1 cellular context compared by ENCODE assay signal in the genomic region with DNA sequence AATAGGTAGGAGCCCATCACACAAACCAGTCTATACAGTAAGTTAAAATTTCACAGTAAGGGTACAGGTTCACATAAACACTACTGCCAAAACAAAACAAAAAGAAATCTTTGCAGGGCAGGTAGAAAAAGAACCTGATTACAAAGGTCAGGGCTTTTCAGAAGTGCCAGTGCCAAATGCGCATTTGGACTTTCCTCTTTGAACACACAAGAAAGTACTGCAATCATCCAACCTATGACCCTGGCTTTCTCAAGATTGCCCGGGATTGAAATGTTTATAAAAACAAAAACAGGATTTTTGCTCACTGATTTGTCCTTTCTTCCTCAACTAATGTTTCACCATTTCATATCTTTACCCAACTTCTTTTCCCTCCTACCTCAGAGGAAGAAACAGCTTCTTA.
TF ChIP-seq lines count a peak whose summit lies in the region.

No MANE protein-coding gene starts in this region.

TF ChIP-seq in SK-N-SH, 30 proteins besides CTCF, POLR2A, EP300 and RAD21:
- TF ChIP-seq JUND (IDR thresholded peaks at IDR 0.05) (no peak), MAX (IDR thresholded peaks at IDR 0.05; ENCODE audit: low read depth) (no peak), MEF2A (IDR thresholded peaks at IDR 0.05; ENCODE audit: borderline replicate concordance, low read depth) (no peak), CHD2 (IDR thresholded peaks at IDR 0.05; ENCODE audit: low read length, partially characterized antibody) (no peak), FOXM1 (IDR thresholded peaks at IDR 0.05; ENCODE audit: low read depth) (no peak), GABPA (IDR thresholded peaks at IDR 0.05; ENCODE audit: low read depth) (no peak), EZH2phosphoT487 (IDR thresholded peaks at IDR 0.05; ENCODE audit: borderline replicate concordance, low read depth) (no peak), SIN3A (IDR thresholded peaks at IDR 0.05; ENCODE audit: borderline replicate concordance, low read depth, low read length) (no peak), FOSL2 (IDR thresholded peaks at IDR 0.05; ENCODE audit: borderline replicate concordance, low read depth) (no peak), RXRA (IDR thresholded peaks at IDR 0.05; ENCODE audit: borderline replicate concordance, low read depth) (no peak), YY1 (IDR thresholded peaks at IDR 0.05; ENCODE audit: low read depth) (no peak), SMC3 (IDR thresholded peaks at IDR 0.05; ENCODE audit: low read depth, low read length) (no peak)
- TF ChIP-seq, protein P1, sequence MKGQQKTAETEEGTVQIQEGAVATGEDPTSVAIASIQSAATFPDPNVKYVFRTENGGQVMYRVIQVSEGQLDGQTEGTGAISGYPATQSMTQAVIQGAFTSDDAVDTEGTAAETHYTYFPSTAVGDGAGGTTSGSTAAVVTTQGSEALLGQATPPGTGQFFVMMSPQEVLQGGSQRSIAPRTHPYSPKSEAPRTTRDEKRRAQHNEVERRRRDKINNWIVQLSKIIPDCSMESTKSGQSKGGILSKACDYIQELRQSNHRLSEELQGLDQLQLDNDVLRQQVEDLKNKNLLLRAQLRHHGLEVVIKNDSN (IDR thresholded peaks at IDR 0.05; ENCODE audit: borderline replicate concordance, low read depth): no peak
- TF ChIP-seq, protein P2, sequence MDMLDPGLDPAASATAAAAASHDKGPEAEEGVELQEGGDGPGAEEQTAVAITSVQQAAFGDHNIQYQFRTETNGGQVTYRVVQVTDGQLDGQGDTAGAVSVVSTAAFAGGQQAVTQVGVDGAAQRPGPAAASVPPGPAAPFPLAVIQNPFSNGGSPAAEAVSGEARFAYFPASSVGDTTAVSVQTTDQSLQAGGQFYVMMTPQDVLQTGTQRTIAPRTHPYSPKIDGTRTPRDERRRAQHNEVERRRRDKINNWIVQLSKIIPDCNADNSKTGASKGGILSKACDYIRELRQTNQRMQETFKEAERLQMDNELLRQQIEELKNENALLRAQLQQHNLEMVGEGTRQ (IDR thresholded peaks at IDR 0.05; ENCODE audit: borderline replicate concordance, low read depth, low read length): no peak
